10 cellular contexts compared by ENCODE assay signal in genomic region chr20:33793011-33793931, GRCh38. TPM values are rescaled to one million over a fixed set of nuclear protein-coding genes. Genes with fewer than 3 reads are reported as not detected.
DNase-seq lines count a peak whose midpoint lies in the region; ATAC-seq and TF ChIP-seq lines count a peak whose summit lies in the region.
"Had no signal": no experiment of that assay in that cellular context is flagged by ENCODE, and none has a peak within 500 bp of the region (broad histone marks: within the 10 kb centered on the region; RNA-seq: fewer than 3 reads in every experiment).

No MANE protein-coding gene starts in this region.

- TF ChIP-seq POLR2A in esophagus muscularis mucosa (IDR thresholded peaks at IDR 0.05; ENCODE audit: low read depth) = no peak

- H3K4me1 ChIP-seq in esophagus muscularis mucosa (peaks cover 23 to 35% (median 27%) of the 10 kb centered on the region in 4 donors), mesodermal cell (ENCODE audit: control insufficient read depth, insufficient read depth, low read length, poor library complexity, severe bottlenecking) (peaks cover 32% of the 10 kb centered on the region), urinary bladder (ENCODE audit: insufficient read depth) (no peaks in the 10 kb centered on the region), tibial artery (peaks cover 0 to 9% (median 2%) of the 10 kb centered on the region in 4 donors)

- intact Hi-C loops in esophagus muscularis mucosa (cut with DNase I) = no loop called here
- intact Hi-C loops in tibial artery (cut with DNase I; ENCODE audit: low total_unique reads) = no loop called here

- H3K9me3 ChIP-seq in esophagus muscularis mucosa (no peaks in the 10 kb centered on the region), mesodermal cell (ENCODE audit: control insufficient read depth, low read length) (no peaks in the 10 kb centered on the region), tibial artery (no peaks in the 10 kb centered on the region)

- peak overlapping the region; percentile 22 to 33 for H3K27ac Mint-ChIP-seq in activated naive CD4-positive, alpha-beta T cell treated with anti-CD3 and anti-CD28 coated beads, Interleukin-2, amount 50 U/mL, for 72 hours

- ATAC-seq in activated naive CD4-positive, alpha-beta T cell treated with anti-CD3 and anti-CD28 coated beads, Interleukin-2, amount 50 U/mL, for 72 hours = no peak
- no peak for ATAC-seq in GM21737 (IDR thresholded peaks at IDR 0.05; ENCODE audit: unreplicated experiment)

- H3K36me3 ChIP-seq in esophagus muscularis mucosa (peaks cover 5 to 26% (median 9%) of the 10 kb centered on the region in 4 donors), mesodermal cell (ENCODE audit: control insufficient read depth, insufficient read depth, low read length) (peaks cover 3% of the 10 kb centered on the region), urinary bladder (ENCODE audit: insufficient read depth) (no peaks in the 10 kb centered on the region), tibial artery (peaks cover 6 to 28% (median 14%) of the 10 kb centered on the region in 3 donors)

- TF ChIP-seq CTCF in esophagus muscularis mucosa (IDR thresholded peaks at IDR 0.05) (no peak), tibial artery (IDR thresholded peaks at IDR 0.05) (no peak)

- no peak for DNase-seq in activated naive CD4-positive, alpha-beta T cell treated with anti-CD3 and anti-CD28 coated beads, Interleukin-2, amount 50 U/mL, for 72 hours (ENCODE audit: low spot score in 2 of 2)
- DNase-seq in activated naive CD4-positive, alpha-beta T cell treated with Interleukin-2 at 50 U/mL for 16 hours = no peak
- no peak for DNase-seq in esophagus muscularis mucosa (ENCODE audit: extremely low spot score)
- DNase-seq in tibial artery = no peak
- no peak for DNase-seq in Ammon's horn (ENCODE audit: low spot score)
- DNase-seq: AML-193, T1000 had no signal

- no peak overlapping the region for H3K4me3 ChIP-seq in esophagus muscularis mucosa
- H3K4me3 ChIP-seq in mesodermal cell (ENCODE audit: extremely low read depth, insufficient read depth, low read length, poor library complexity, severe bottlenecking) = no peak overlapping the region
- no peak overlapping the region for H3K4me3 ChIP-seq in urinary bladder (ENCODE audit: low read depth, low read length)
- no peak overlapping the region for H3K4me3 ChIP-seq in tibial artery

- H3K9me3 Mint-ChIP-seq in activated naive CD4-positive, alpha-beta T cell treated with anti-CD3 and anti-CD28 coated beads, Interleukin-2, amount 50 U/mL, for 72 hours = no peaks in the 10 kb centered on the region

- 49% methylated on average over 21 of the region's 21 CpGs for WGBS in esophagus muscularis mucosa
- 75 to 88% methylated on average over 9 to 12 of the region's 21 CpGs for WGBS in mesodermal cell (ENCODE audit: insufficient coverage in 2 of 2), 2 experiments
- whole genome bisulfite sequencing in urinary bladder = 43% methylated on average over 21 of the region's 21 CpGs

- H3K27me3 ChIP-seq in esophagus muscularis mucosa (no peaks in the 10 kb centered on the region), tibial artery (no peaks in the 10 kb centered on the region)

- H3K27ac ChIP-seq in esophagus muscularis mucosa (replicated peaks in 1 of 4) (peak overlapping the region; percentile 28 to 52 (median 48)), mesodermal cell (ENCODE audit: low read depth, low read length, severe bottlenecking) (peak overlapping the region; percentile 67), urinary bladder (ENCODE audit: low read depth) (peak overlapping the region; percentile 16), tibial artery (no peak overlapping the region)

- TF ChIP-seq EP300 in esophagus muscularis mucosa (IDR thresholded peaks at IDR 0.05) = no peak

- H3K36me3 Mint-ChIP-seq in activated naive CD4-positive, alpha-beta T cell treated with anti-CD3 and anti-CD28 coated beads, Interleukin-2, amount 50 U/mL, for 72 hours = no peaks in the 10 kb centered on the region

RNA-seq across cellular contexts. Expression of gene CHMP4B, which starts 17.9 kb away (rescaled TPM):
- 10 to 100 TPM; 80.0 to 81.4 TPM for total RNA-seq in activated naive CD4-positive, alpha-beta T cell treated with anti-CD3 and anti-CD28 coated beads, Interleukin-2, amount 50 U/mL, for 72 hours
- total RNA-seq in esophagus muscularis mucosa (100 to 1,000 TPM in 2 of 4 donors, 10 to 100 TPM in 2; 90.8 to 116 (median 100) TPM), urinary bladder (33.5 TPM)
- 107 TPM for polyA plus RNA-seq in mesodermal cell (2013, experiment 1 of 2)
- 102 TPM for polyA plus RNA-seq in mesodermal cell (2013, experiment 2 of 2)
- 193 TPM for polyA plus RNA-seq in urinary bladder

Comparison
In these comparisons a context has a peak if more than half of its experiments do, and no peak if none do; other contexts are left out.
1. H3K27ac ChIP-seq: peak in esophagus muscularis mucosa (4 of 4), mesodermal cell (single experiment) and urinary bladder (single experiment); none in tibial artery (0 of 2).